Comparison of ENCODE assay signal across 8 cellular contexts in genomic region chr3:169744332-169745054, GRCh38. TPM values are rescaled to one million over a fixed set of nuclear protein-coding genes. Genes with fewer than 3 reads are reported as not detected.
A peak's percentile ranks its signal among the peaks of the same experiment; 100 is the strongest.
DNase-seq lines count a peak whose midpoint lies in the region; ATAC-seq and TF ChIP-seq lines count a peak whose summit lies in the region.

No MANE protein-coding gene starts in this region.

- H3K79me2 ChIP-seq in SU-DHL-6 (ENCODE audit: insufficient read depth, low read length): no peaks in the 10 kb centered on the region

- H3K27ac Mint-ChIP-seq in effector memory CD8-positive, alpha-beta T cell: no peak overlapping the region
- no peak overlapping the region for H3K27ac Mint-ChIP-seq in activated CD4-positive, alpha-beta memory T cell treated with anti-CD3 and anti-CD28 coated beads, Interleukin-2, amount 10 ng/mL, durations not matched to agents 7 days and 5 days

- no peaks in the 10 kb centered on the region for H4K20me1 ChIP-seq in SU-DHL-6 (ENCODE audit: low read depth, low read length)

- ATAC-seq in GM19324 (IDR thresholded peaks at IDR 0.05; ENCODE audit: low FRiP score, unreplicated experiment) (no peak), GM18858 (IDR thresholded peaks at IDR 0.05; ENCODE audit: unreplicated experiment) (no peak)
- ATAC-seq in effector memory CD8-positive, alpha-beta T cell (replicated peaks): no peak

- no peak overlapping the region for H2AFZ ChIP-seq in SU-DHL-6 (ENCODE audit: low read depth, low read length, severe bottlenecking)

- H3K27me3 ChIP-seq in H7 (ENCODE audit: control insufficient read depth, insufficient read depth, low read length) (no peaks in the 10 kb centered on the region), SU-DHL-6 (ENCODE audit: low read length) (no peaks in the 10 kb centered on the region)

- peaks cover 3% of the 10 kb centered on the region for H3K36me3 Mint-ChIP-seq in effector memory CD8-positive, alpha-beta T cell (ENCODE audit: insufficient read depth)
- H3K36me3 Mint-ChIP-seq in activated CD4-positive, alpha-beta memory T cell treated with anti-CD3 and anti-CD28 coated beads, Interleukin-2, amount 10 ng/mL, durations not matched to agents 7 days and 5 days (ENCODE audit: low read depth): no peaks in the 10 kb centered on the region

- DNase-seq in AG10803 (ENCODE audit: low read depth) (no peak), H7 (peak; percentile 50), iris pigment epithelial cell (ENCODE audit: low read depth) (peak; percentile 7)
- no peak for DNase-seq in effector memory CD8-positive, alpha-beta T cell
- DNase-seq in activated CD4-positive, alpha-beta memory T cell treated with anti-CD3 and anti-CD28 coated beads, Interleukin-2, amount 10 ng/mL, durations not matched to agents 7 days and 5 days: no peak

- no peaks in the 10 kb centered on the region for H3K36me3 ChIP-seq in H7 (replicated peaks; ENCODE audit: control insufficient read depth, insufficient read depth, low read length)
- H3K36me3 ChIP-seq in SU-DHL-6 (ENCODE audit: low read length): no peaks in the 10 kb centered on the region

- no peak overlapping the region for H3K4me3 ChIP-seq in AG10803 (ENCODE audit: low read length)
- no peak overlapping the region for H3K4me3 ChIP-seq in H7 (ENCODE audit: insufficient read depth, low read depth, low read length)
- H3K4me3 ChIP-seq in SU-DHL-6 (ENCODE audit: insufficient read depth, low read length, poor library complexity, severe bottlenecking): no peak overlapping the region

- no peak overlapping the region for H3K4me2 ChIP-seq in SU-DHL-6 (ENCODE audit: low read depth, low read length, poor library complexity, severe bottlenecking)

- H3F3A ChIP-seq in SU-DHL-6 (ENCODE audit: insufficient read depth): no peaks in the 10 kb centered on the region

- no peaks in the 10 kb centered on the region for H3K9me3 ChIP-seq in SU-DHL-6 (ENCODE audit: insufficient read depth, low read length)

- POLR2A ChIA-PET in activated CD4-positive, alpha-beta memory T cell treated with anti-CD3 and anti-CD28 coated beads, Interleukin-2, amount 10 ng/mL, durations not matched to agents 7 days and 5 days (lab: Charles Lee): no interaction called here

- H3K4me3 Mint-ChIP-seq in effector memory CD8-positive, alpha-beta T cell: no peak overlapping the region
- H3K4me3 Mint-ChIP-seq in activated CD4-positive, alpha-beta memory T cell treated with anti-CD3 and anti-CD28 coated beads, Interleukin-2, amount 10 ng/mL, durations not matched to agents 7 days and 5 days: no peak overlapping the region

- CTCF ChIA-PET in activated CD4-positive, alpha-beta memory T cell treated with anti-CD3 and anti-CD28 coated beads, Interleukin-2, amount 10 ng/mL, durations not matched to agents 7 days and 5 days (lab: Charles Lee): interaction anchor here (1.2 kb wide), 1 partner anchor 595 kb away, joined by 5 read pairs; no protein-coding TSS in a partner anchor

- peak; percentile 24; the same call in 1 of the 2 replicates for TF ChIP-seq CTCF in AG10803 (conservative IDR thresholded peaks at IDR 0.05; ENCODE audit: low read length)
- TF ChIP-seq CTCF in SU-DHL-6 (IDR thresholded peaks at IDR 0.05; ENCODE audit: insufficient read depth, low read length, poor library complexity, severe bottlenecking): peak; percentile 26

- no peak overlapping the region for H3K27ac ChIP-seq in SU-DHL-6 (ENCODE audit: low read depth, low read length)

- H3K9ac ChIP-seq in SU-DHL-6 (ENCODE audit: low read length): no peak overlapping the region

- H3K4me1 Mint-ChIP-seq in effector memory CD8-positive, alpha-beta T cell (ENCODE audit: low read depth in 2 of 2): no peaks in the 10 kb centered on the region
- H3K4me1 Mint-ChIP-seq in activated CD4-positive, alpha-beta memory T cell treated with anti-CD3 and anti-CD28 coated beads, Interleukin-2, amount 10 ng/mL, durations not matched to agents 7 days and 5 days: peaks cover 7% of the 10 kb centered on the region

- H3K27me3 Mint-ChIP-seq in effector memory CD8-positive, alpha-beta T cell: peaks cover 46 to 47% of the 10 kb centered on the region in 2 donors
- peaks cover 17% of the 10 kb centered on the region for H3K27me3 Mint-ChIP-seq in activated CD4-positive, alpha-beta memory T cell treated with anti-CD3 and anti-CD28 coated beads, Interleukin-2, amount 10 ng/mL, durations not matched to agents 7 days and 5 days

- no peaks in the 10 kb centered on the region for H3K9me3 Mint-ChIP-seq in effector memory CD8-positive, alpha-beta T cell
- no peaks in the 10 kb centered on the region for H3K9me3 Mint-ChIP-seq in activated CD4-positive, alpha-beta memory T cell treated with anti-CD3 and anti-CD28 coated beads, Interleukin-2, amount 10 ng/mL, durations not matched to agents 7 days and 5 days

- H3K9me2 ChIP-seq in SU-DHL-6 (replicated peaks; ENCODE audit: insufficient read depth, low read length): no peaks in the 10 kb centered on the region

RNA-seq across cellular contexts. Expression of gene TERC, which starts 20.4 kb away (rescaled TPM):
- 217 and 361 TPM in 2 replicates for total RNA-seq in H7 (2014; rRNA removed; shearing (Covaris generic))
- 1 to 10 TPM; 1.9 to 4.0 TPM for total RNA-seq in activated CD4-positive, alpha-beta memory T cell treated with anti-CD3 and anti-CD28 coated beads, Interleukin-2, amount 10 ng/mL, durations not matched to agents 7 days and 5 days

RNA-seq across cellular contexts. Expression of gene ACTRT3, which starts 24.9 kb away (rescaled TPM):
- total RNA-seq in H7 (2014; rRNA removed; shearing (Covaris generic)): 3.2 and 3.3 TPM in 2 replicates
- under 1 TPM; 0.43 to 0.58 TPM for total RNA-seq in activated CD4-positive, alpha-beta memory T cell treated with anti-CD3 and anti-CD28 coated beads, Interleukin-2, amount 10 ng/mL, durations not matched to agents 7 days and 5 days

RNA-seq across cellular contexts. Expression of gene MYNN, which starts 28.7 kb away (rescaled TPM):
- 19.5 and 22.4 TPM in 2 replicates for total RNA-seq in H7 (2014; rRNA removed; shearing (Covaris generic))
- total RNA-seq in activated CD4-positive, alpha-beta memory T cell treated with anti-CD3 and anti-CD28 coated beads, Interleukin-2, amount 10 ng/mL, durations not matched to agents 7 days and 5 days: 10 to 100 TPM; 14.9 to 15.6 TPM

Comparison
In these comparisons a context has a peak if more than half of its experiments do, and no peak if none do; other contexts are left out.
1. DNase-seq: peak in H7 (single experiment) and iris pigment epithelial cell (single experiment); none in AG10803 (single experiment), effector memory CD8-positive, alpha-beta T cell (0 of 3) and activated CD4-positive, alpha-beta memory T cell treated with anti-CD3 and anti-CD28 coated beads, Interleukin-2, amount 10 ng/mL, durations not matched to agents 7 days and 5 days (single experiment).
2. RNA of gene TERC, which starts 20.4 kb away (total RNA-seq): 217 to 361 TPM in H7; 1.9 to 4.0 TPM in activated CD4-positive, alpha-beta memory T cell treated with anti-CD3 and anti-CD28 coated beads, Interleukin-2, amount 10 ng/mL, durations not matched to agents 7 days and 5 days; every median in the first group is over 10 times any median in the second.